ENCODE assay signal across 1 cellular context in the genomic region with DNA sequence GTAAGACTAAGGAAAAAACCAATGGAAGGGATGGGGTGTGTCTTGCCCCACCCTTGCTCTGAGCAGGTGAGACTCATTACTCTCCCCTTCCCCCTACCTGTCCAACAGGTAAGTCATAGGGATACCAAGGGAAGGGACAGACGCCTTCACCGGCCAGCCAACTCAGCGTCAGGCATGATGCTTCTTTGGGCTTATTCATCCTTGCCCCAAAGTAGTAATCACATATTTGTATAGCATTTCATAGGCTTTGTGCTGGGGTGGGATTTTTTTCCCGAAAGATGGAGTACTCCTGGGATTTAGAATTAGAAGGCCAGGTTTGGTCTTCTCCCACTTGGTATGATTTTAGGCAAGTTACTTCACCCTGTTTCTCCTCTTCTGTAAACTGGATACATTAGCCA.
TF ChIP-seq lines count a peak whose summit lies in the region.

No MANE protein-coding gene starts in this region.

TF ChIP-seq in HEK293T, 16 proteins besides CTCF, POLR2A, EP300 and RAD21:
- TF ChIP-seq L3MBTL2 (conservative IDR thresholded peaks at IDR 0.05) = no peak
- TF ChIP-seq CTBP1 (IDR thresholded peaks at IDR 0.05; ENCODE audit: borderline replicate concordance) = no peak; the same call in 1 of the 2 replicates
- TF ChIP-seq, protein P1, sequence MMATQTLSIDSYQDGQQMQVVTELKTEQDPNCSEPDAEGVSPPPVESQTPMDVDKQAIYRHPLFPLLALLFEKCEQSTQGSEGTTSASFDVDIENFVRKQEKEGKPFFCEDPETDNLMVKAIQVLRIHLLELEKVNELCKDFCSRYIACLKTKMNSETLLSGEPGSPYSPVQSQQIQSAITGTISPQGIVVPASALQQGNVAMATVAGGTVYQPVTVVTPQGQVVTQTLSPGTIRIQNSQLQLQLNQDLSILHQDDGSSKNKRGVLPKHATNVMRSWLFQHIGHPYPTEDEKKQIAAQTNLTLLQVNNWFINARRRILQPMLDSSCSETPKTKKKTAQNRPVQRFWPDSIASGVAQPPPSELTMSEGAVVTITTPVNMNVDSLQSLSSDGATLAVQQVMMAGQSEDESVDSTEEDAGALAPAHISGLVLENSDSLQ (IDR thresholded peaks at IDR 0.05) = no peak
- no peak for TF ChIP-seq HDGF (IDR thresholded peaks at IDR 0.05; ENCODE audit: borderline replicate concordance)
- no peak for TF ChIP-seq ARNT (IDR thresholded peaks at IDR 0.05)
- no peak for TF ChIP-seq BHLHE40 (IDR thresholded peaks at IDR 0.05; ENCODE audit: borderline replicate concordance)
- no peak for TF ChIP-seq SP1 (IDR thresholded peaks at IDR 0.05)
- no peak for TF ChIP-seq ELF4 (IDR thresholded peaks at IDR 0.05)
- TF ChIP-seq ZNF384 (IDR thresholded peaks at IDR 0.05) = no peak
- no peak for TF ChIP-seq SUZ12 (IDR thresholded peaks at IDR 0.05)
- TF ChIP-seq LEF1 (IDR thresholded peaks at IDR 0.05; ENCODE audit: borderline replicate concordance) = no peak
- TF ChIP-seq NFRKB (IDR thresholded peaks at IDR 0.05) = no peak
- no peak for TF ChIP-seq FOXA1 (IDR thresholded peaks at IDR 0.05)
- no peak for TF ChIP-seq TARDBP (IDR thresholded peaks at IDR 0.05)
- TF ChIP-seq FOXK2 (IDR thresholded peaks at IDR 0.05) = no peak
- TF ChIP-seq FOXM1 (IDR thresholded peaks at IDR 0.05; ENCODE audit: borderline replicate concordance) = no peak
